In genomic region chr11:6200975-6201374, GRCh38 we compare ENCODE assay signal across 8 cellular contexts. TPM values are rescaled to one million over a fixed set of nuclear protein-coding genes. Genes with fewer than 3 reads are reported as not detected.
A peak's percentile ranks its signal among the peaks of the same experiment; 100 is the strongest.
DNase-seq lines count a peak whose midpoint lies in the region; ATAC-seq lines count a peak whose summit lies in the region.
"Had no signal": no experiment of that assay in that cellular context is flagged by ENCODE, and none has a peak within 500 bp of the region (broad histone marks: within the 10 kb centered on the region; RNA-seq: fewer than 3 reads in every experiment).

No MANE protein-coding gene starts in this region.

- ATAC-seq in left cardiac atrium (peak; percentile 58 to 63), HG03442 (IDR thresholded peaks at IDR 0.05; ENCODE audit: unreplicated experiment) (no peak), GM21528 (IDR thresholded peaks at IDR 0.05; ENCODE audit: low FRiP score, unreplicated experiment) (no peak), HG03108 (IDR thresholded peaks at IDR 0.05; ENCODE audit: unreplicated experiment) (no peak)

- intact Hi-C loops in left cardiac atrium (cut with DNase I): no loop called here

- DNase-seq in stimulated activated CD8-positive, alpha-beta memory T cell treated with anti-CD3 and anti-CD28 coated beads, Interleukin-7, amount 100 ng/mL, for 4 hours (ENCODE audit: low read depth in 2 of 2): peak; percentile 13
- no peak for DNase-seq in stimulated activated CD8-positive, alpha-beta memory T cell treated with anti-CD3 and anti-CD28 coated beads, Interleukin-4, amount 100 ng/mL, for 48 hours
- peak; percentile 50 for DNase-seq in left cardiac atrium
- DNase-seq: NCI-H1436, SHP77 had no signal

RNA-seq across cellular contexts. Expression of gene OR52W1, which starts 2.0 kb away (rescaled TPM):
- total RNA-seq in left cardiac atrium: not detected

RNA-seq across cellular contexts. Expression of gene C11orf42, which starts 4.4 kb away (rescaled TPM):
- total RNA-seq in left cardiac atrium: not detected

RNA-seq across cellular contexts. Expression of gene OR52B2, which starts 30.8 kb away (rescaled TPM):
- total RNA-seq in left cardiac atrium: not detected

RNA-seq across cellular contexts. Expression of gene FHIP1B, which starts 33.5 kb away (rescaled TPM):
- 10 to 100 TPM; 16.0 to 16.6 TPM for total RNA-seq in left cardiac atrium

RNA-seq across cellular contexts. Expression of gene CNGA4, which starts 37.9 kb away (rescaled TPM):
- total RNA-seq in left cardiac atrium: not detected

Comparison
In these comparisons a context has a peak if more than half of its experiments do, and no peak if none do; other contexts are left out.
1. ATAC-seq: peak in left cardiac atrium (2 of 2); none in HG03442 (single experiment), GM21528 (single experiment) and HG03108 (single experiment).